Comparison of ENCODE assay signal across 19 cellular contexts in the genomic region with DNA sequence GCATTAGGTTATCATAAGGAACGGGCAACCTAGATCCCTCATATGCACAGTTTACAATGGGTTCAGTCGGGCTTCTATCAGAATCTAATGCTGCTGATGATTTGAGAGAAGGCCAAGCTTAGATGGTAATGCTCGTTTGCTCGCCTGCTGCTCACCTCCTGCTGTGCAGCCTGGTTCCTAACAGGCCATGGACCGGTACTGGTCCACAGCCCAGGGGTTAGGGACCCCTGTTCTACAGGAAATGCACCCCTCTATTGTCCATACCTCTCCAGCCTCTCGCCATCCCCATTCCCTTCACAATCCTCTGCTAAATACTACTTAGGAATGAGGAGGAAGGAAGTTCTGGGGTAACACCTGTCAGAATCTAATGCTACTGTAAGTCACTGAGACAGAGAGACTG.
DNase-seq lines count a peak whose midpoint lies in the region; ATAC-seq and TF ChIP-seq lines count a peak whose summit lies in the region.
"Had no signal": no experiment of that assay in that cellular context is flagged by ENCODE, and none has a peak within 500 bp of the region (broad histone marks: within the 10 kb centered on the region; RNA-seq: fewer than 3 reads in every experiment).

No MANE protein-coding gene starts in this region.

- H3K36me3 ChIP-seq in heart left ventricle = peaks cover 0 to 41% (median 12%) of the 10 kb centered on the region in 9 donors
- peaks cover 7% of the 10 kb centered on the region for H3K36me3 ChIP-seq in mesodermal cell (ENCODE audit: control insufficient read depth, insufficient read depth, low read length)
- peaks cover 0 to 20% of the 10 kb centered on the region in 2 donors for H3K36me3 ChIP-seq in gastroesophageal sphincter
- H3K36me3 ChIP-seq: prostate gland had no signal

- intact Hi-C loops in heart left ventricle (cut with DNase I) = no loop called here
- intact Hi-C loops in Right ventricle myocardium inferior (cut with DNase I) = no loop called here

- no peak for TF ChIP-seq CTCF in heart left ventricle (IDR thresholded peaks at IDR 0.05)
- no peak for TF ChIP-seq CTCF in brain (conservative IDR thresholded peaks at IDR 0.05)
- TF ChIP-seq CTCF in gastroesophageal sphincter (IDR thresholded peaks at IDR 0.05) = no peak

- peaks cover 7% of the 10 kb centered on the region for H3K36me3 Mint-ChIP-seq in brain

- WGBS in heart left ventricle, 4 donors = 78 to 89% (median 84%) methylated on average over 6 of the region's 6 CpGs
- 61 to 95% methylated on average over 3 of the region's 6 CpGs for WGBS in mesodermal cell (ENCODE audit: insufficient coverage in 2 of 2), 2 experiments
- WGBS in gastroesophageal sphincter (ENCODE audit: low coverage in 1 of 2), 2 donors = 68 to 89% methylated on average over 5 to 6 of the region's 6 CpGs

- TF ChIP-seq EP300 in gastroesophageal sphincter (IDR thresholded peaks at IDR 0.05) = no peak

- H3K27me3 ChIP-seq in heart left ventricle = no peaks in the 10 kb centered on the region
- H3K27me3 ChIP-seq in gastroesophageal sphincter = no peaks in the 10 kb centered on the region
- H3K27me3 ChIP-seq: foreskin keratinocyte had no signal

- ATAC-seq in heart left ventricle (peak in 3 of 4 donors; percentile 9 to 31 (median 27)), Right ventricle myocardium inferior (no peak), gastroesophageal sphincter (no peak)
- ATAC-seq: activated CD8-positive, alpha-beta T cell treated with anti-CD3 and anti-CD28 coated beads, Interleukin-2, amount 10 ng/mL, durations not matched to agents 7 days and 5 days had no signal

- no peaks in the 10 kb centered on the region for H3K27me3 Mint-ChIP-seq in brain
- H3K27me3 Mint-ChIP-seq: CD4-positive, alpha-beta memory T cell; naive B cell had no signal

- H3K9me3 ChIP-seq in heart left ventricle (no peaks in the 10 kb centered on the region), mesodermal cell (ENCODE audit: control insufficient read depth, low read length) (no peaks in the 10 kb centered on the region), gastroesophageal sphincter (no peaks in the 10 kb centered on the region)
- H3K9me3 ChIP-seq: prostate gland had no signal

- H3K9me3 Mint-ChIP-seq in brain = no peaks in the 10 kb centered on the region
- H3K9me3 Mint-ChIP-seq: CD4-positive, alpha-beta memory T cell; H9; naive B cell had no signal

- H3K4me1 ChIP-seq in heart left ventricle (peaks cover 0 to 28% (median 11%) of the 10 kb centered on the region in 12 donors), mesodermal cell (ENCODE audit: control insufficient read depth, insufficient read depth, low read length, poor library complexity, severe bottlenecking) (peaks cover 18% of the 10 kb centered on the region), gastroesophageal sphincter (peaks cover 6 to 27% (median 7%) of the 10 kb centered on the region in 3 donors)
- H3K4me1 ChIP-seq: prostate gland had no signal

- DNase-seq in heart left ventricle (no peak), Right ventricle myocardium inferior (ENCODE audit: missing footprints) (no peak), NCI-H1105 treated with DMSO at 0.1 percent for 48 hours (lab: John Stamatoyannopoulos, UW) (no peak), DMS 273 treated with DMSO at 0.1 percent for 48 hours (lab: John Stamatoyannopoulos, UW) (no peak)
- no peak for DNase-seq in NK-92 treated with Interleukin-12 subunit alpha and Interleukin-12 subunit beta, amount 100 ng/mL, for 24 hours (lab: John Stamatoyannopoulos, UW)
- DNase-seq: activated CD8-positive, alpha-beta T cell treated with anti-CD3 and anti-CD28 coated beads, Interleukin-2, amount 10 ng/mL, durations not matched to agents 7 days and 5 days; CD4-positive, alpha-beta memory T cell; cerebellar nuclear complex; H9; Karpas-422; naive B cell; NCI-H2171 treated with DMSO at 0.1 percent for 48 hours; stimulated activated naive CD4-positive, alpha-beta T cell treated with Interleukin-2 at 50 U/mL for 16 hours had no signal

- peak overlapping the region in 1 of 5 experiments; percentile 46 for H3K4me3 Mint-ChIP-seq in brain
- H3K4me3 Mint-ChIP-seq: activated CD8-positive, alpha-beta T cell treated with anti-CD3 and anti-CD28 coated beads, Interleukin-2, amount 10 ng/mL, durations not matched to agents 7 days and 5 days; CD4-positive, alpha-beta memory T cell; naive B cell had no signal

- H3K4me3 ChIP-seq in heart left ventricle (no peak overlapping the region), mesodermal cell (ENCODE audit: extremely low read depth, insufficient read depth, low read length, poor library complexity, severe bottlenecking) (no peak overlapping the region), gastroesophageal sphincter (no peak overlapping the region)
- H3K4me3 ChIP-seq: prostate gland had no signal

- H3K27ac ChIP-seq in heart left ventricle (peak overlapping the region in 9 of 12 donors; percentile 2 to 57 (median 39)), mesodermal cell (ENCODE audit: low read depth, low read length, severe bottlenecking) (peak overlapping the region; percentile 88), gastroesophageal sphincter (peak overlapping the region in 1 of 4 donors; percentile 41)
- H3K27ac ChIP-seq: foreskin keratinocyte, prostate gland, VCaP had no signal

- H3K4me1 Mint-ChIP-seq in brain = peaks cover 55% of the 10 kb centered on the region
- H3K4me1 Mint-ChIP-seq: naive B cell had no signal

- TF ChIP-seq POLR2A in heart left ventricle (IDR thresholded peaks at IDR 0.05) (no peak), gastroesophageal sphincter (IDR thresholded peaks at IDR 0.05) (no peak)

- peak overlapping the region; percentile 19 to 91 (median 84) for H3K27ac Mint-ChIP-seq in brain
- H3K27ac Mint-ChIP-seq: activated CD8-positive, alpha-beta T cell treated with anti-CD3 and anti-CD28 coated beads, Interleukin-2, amount 10 ng/mL, durations not matched to agents 7 days and 5 days; CD4-positive, alpha-beta memory T cell; H9 had no signal

Comparison
In these comparisons a context has a peak if more than half of its experiments do, and no peak if none do; other contexts are left out.
1. ATAC-seq: peak in heart left ventricle (3 of 4); none in Right ventricle myocardium inferior (single experiment) and gastroesophageal sphincter (single experiment).